In the genomic region with DNA sequence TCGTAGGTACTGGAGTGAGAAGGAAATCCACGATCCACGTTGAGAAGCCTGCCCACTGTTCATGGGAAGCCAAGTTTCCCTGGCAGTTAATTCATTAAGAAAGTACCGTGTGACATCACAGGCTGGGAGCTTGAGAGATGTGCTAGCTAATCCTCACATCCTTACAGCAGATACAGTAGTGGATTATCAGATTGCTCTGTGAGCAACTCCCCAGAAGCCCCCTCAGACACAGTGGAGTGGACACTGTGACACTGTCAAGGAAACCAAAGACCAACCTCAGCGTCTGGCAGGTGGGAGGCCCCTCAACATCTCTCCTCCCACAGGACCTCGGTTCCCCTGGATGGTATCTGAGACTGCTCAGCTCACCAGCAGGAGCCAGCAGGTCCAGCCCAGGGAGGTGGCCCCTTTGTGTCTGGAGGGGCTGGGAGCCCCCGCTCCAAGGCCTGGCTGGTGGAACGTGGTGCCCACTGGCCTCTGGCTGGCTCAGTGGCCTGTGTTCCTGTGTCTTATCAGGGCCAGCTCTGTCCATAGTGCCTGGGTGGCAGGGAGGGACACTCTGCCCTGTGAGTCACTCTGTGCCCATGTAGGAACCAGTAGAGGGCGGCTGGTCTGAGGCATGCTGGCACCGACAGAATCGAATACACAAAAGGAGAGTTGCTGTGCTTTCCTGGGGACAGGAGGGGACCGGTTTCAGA, we compare ENCODE assay signal across 11 cellular contexts. TPM values are rescaled to one million over a fixed set of nuclear protein-coding genes. Genes with fewer than 3 reads are reported as not detected.
DNase-seq lines count a peak whose midpoint lies in the region; ATAC-seq and TF ChIP-seq lines count a peak whose summit lies in the region.
"Had no signal": no experiment of that assay in that cellular context is flagged by ENCODE, and none has a peak within 500 bp of the region (broad histone marks: within the 10 kb centered on the region; RNA-seq: fewer than 3 reads in every experiment).

No MANE protein-coding gene starts in this region.

- H3K36me3 ChIP-seq in ascending aorta (peaks cover 18 to 19% of the 10 kb centered on the region in 2 donors), rectal smooth muscle tissue (ENCODE audit: control insufficient read depth, insufficient read depth, low read length) (peaks cover 3% of the 10 kb centered on the region)

- peak overlapping the region; percentile 32 to 60 for H3K27ac ChIP-seq in ascending aorta
- H3K27ac ChIP-seq in rectal smooth muscle tissue (ENCODE audit: low read depth, low read length) = peak overlapping the region; percentile 52

- H3K4me3 ChIP-seq in ascending aorta (no peak overlapping the region), rectal smooth muscle tissue (ENCODE audit: low read length) (no peak overlapping the region)

- H3K27me3 Mint-ChIP-seq in osteocyte (ENCODE audit: unreplicated experiment) = no peaks in the 10 kb centered on the region

- intact Hi-C loops in ascending aorta (cut with DNase I) = no loop called here

- no peaks in the 10 kb centered on the region for H3K9me3 ChIP-seq in ascending aorta

- peaks cover 37% of the 10 kb centered on the region for H3K36me3 Mint-ChIP-seq in osteocyte (ENCODE audit: unreplicated experiment)

- H3K4me1 ChIP-seq in ascending aorta = peaks cover 5 to 44% of the 10 kb centered on the region in 2 donors
- peaks cover 36% of the 10 kb centered on the region for H3K4me1 ChIP-seq in rectal smooth muscle tissue (ENCODE audit: control insufficient read depth, insufficient read depth, low read length)

- H3K4me3 Mint-ChIP-seq in osteocyte (ENCODE audit: unreplicated experiment) = no peak overlapping the region

- H3K9me3 Mint-ChIP-seq in osteocyte (ENCODE audit: unreplicated experiment) = no peaks in the 10 kb centered on the region

- DNase-seq in D341Med (ENCODE audit: low spot score) = peak; percentile 72
- DNase-seq in ascending aorta (ENCODE audit: low spot score in 2 of 2) = peak in 1 of 2 donors; percentile 83
- DNase-seq in hippocampal formation (lab: John Stamatoyannopoulos, UW) = peak; percentile 36 to 56
- no peak for DNase-seq in osteocyte (ENCODE audit: extremely low spot score, unreplicated experiment)
- DNase-seq in NK-92 treated with Interleukin-12 subunit alpha and Interleukin-12 subunit beta, amount 100 ng/mL, for 24 hours (lab: John Stamatoyannopoulos, UW) = no peak
- no peak for DNase-seq in stimulated activated CD4-positive, alpha-beta T cell treated with anti-CD3 and anti-CD28 coated beads, Interleukin-4, amount 100 ng/mL, for 24 hours
- DNase-seq: cerebellar nuclear complex, DND-41, NCI-H2081 treated with DMSO at 0.1 percent for 48 hours had no signal

- H3K4me1 Mint-ChIP-seq in osteocyte (ENCODE audit: unreplicated experiment) = peaks cover 68% of the 10 kb centered on the region

- no peak for ATAC-seq in GM19395 (IDR thresholded peaks at IDR 0.05; ENCODE audit: unreplicated experiment)

- TF ChIP-seq CTCF in ascending aorta (IDR thresholded peaks at IDR 0.05) (peak in 2 of 3 experiments; percentile 16 to 19), osteocyte (IDR thresholded peaks at IDR 0.05) (no peak)

- H3K27ac Mint-ChIP-seq in osteocyte (ENCODE audit: unreplicated experiment) = no peak overlapping the region

- H3K9ac ChIP-seq in rectal smooth muscle tissue (ENCODE audit: low read length) = no peak overlapping the region

- H3K27me3 ChIP-seq in ascending aorta (no peaks in the 10 kb centered on the region), rectal smooth muscle tissue (ENCODE audit: control insufficient read depth, insufficient read depth, low read length) (no peaks in the 10 kb centered on the region)

RNA-seq across cellular contexts. Expression of a gene that starts 7.2 kb away (rescaled TPM):
- 125 TPM for total RNA-seq in ascending aorta
- total RNA-seq in osteocyte = 234 and 251 TPM in 2 replicates

RNA-seq across cellular contexts. Expression of a gene that starts 59.6 kb away (rescaled TPM):
- total RNA-seq in ascending aorta = 66.5 TPM
- total RNA-seq in osteocyte = 62.0 and 62.5 TPM in 2 replicates

Comparison
In these comparisons a context has a peak if more than half of its experiments do, and no peak if none do; other contexts are left out.
1. DNase-seq: peak in D341Med (single experiment) and hippocampal formation (2 of 2); none in osteocyte (single experiment), NK-92 treated with Interleukin-12 subunit alpha and Interleukin-12 subunit beta, amount 100 ng/mL, for 24 hours (single experiment) and stimulated activated CD4-positive, alpha-beta T cell treated with anti-CD3 and anti-CD28 coated beads, Interleukin-4, amount 100 ng/mL, for 24 hours (single experiment).